Comparison of ENCODE assay signal across 8 cellular contexts in genomic region chr22:29072193-29072978, GRCh38. TPM values are rescaled to one million over a fixed set of nuclear protein-coding genes. Genes with fewer than 3 reads are reported as not detected.
DNase-seq lines count a peak whose midpoint lies in the region; ATAC-seq and TF ChIP-seq lines count a peak whose summit lies in the region.

No MANE protein-coding gene starts in this region.

- no peak overlapping the region for H3K27ac ChIP-seq in BLaER1 treated with 17β-estradiol and CSF1 and Interleukin-3, amounts not matched to agents 10 nM and 100 nM
- H3K27ac ChIP-seq in OCI-LY7 (ENCODE audit: low read depth, low read length, poor library complexity, severe bottlenecking) (no peak overlapping the region), esophagus (ENCODE audit: low read depth in 2 of 2, low read length in 1 of 2) (peak overlapping the region; percentile 74 to 86)

- H3K4me3 Mint-ChIP-seq in activated T-cell treated with anti-CD3 and anti-CD28 coated beads, Interleukin-2, amount 50 U/mL, for 24 hours: peak overlapping the region; percentile 61

- H3K9me2 ChIP-seq in OCI-LY7 (ENCODE audit: insufficient read depth, low read length): no peaks in the 10 kb centered on the region

- DNase-seq in HT-29 (ENCODE audit: low spot score) (peak; percentile 99), OCI-LY7 (ENCODE audit: low spot score) (peak; percentile 72)
- peak; percentile 90 for DNase-seq in activated T-cell treated with anti-CD3 and anti-CD28 coated beads, Interleukin-2, amount 50 U/mL, for 24 hours
- peak; percentile 62 for DNase-seq in stimulated activated CD8-positive, alpha-beta memory T cell treated with anti-CD3 and anti-CD28 coated beads, Interleukin-4, amount 100 ng/mL, for 24 hours (ENCODE audit: low read depth)

- H3K79me2 ChIP-seq in OCI-LY7 (ENCODE audit: insufficient read depth, low read depth, low read length): no peaks in the 10 kb centered on the region

- no peak overlapping the region for H3K27ac Mint-ChIP-seq in activated T-cell treated with anti-CD3 and anti-CD28 coated beads, Interleukin-2, amount 50 U/mL, for 24 hours

- H3K27me3 Mint-ChIP-seq in activated T-cell treated with anti-CD3 and anti-CD28 coated beads, Interleukin-2, amount 50 U/mL, for 24 hours: peaks cover 65% of the 10 kb centered on the region

- no peaks in the 10 kb centered on the region for H3K9me3 Mint-ChIP-seq in activated T-cell treated with anti-CD3 and anti-CD28 coated beads, Interleukin-2, amount 50 U/mL, for 24 hours

- H3K36me3 Mint-ChIP-seq in activated T-cell treated with anti-CD3 and anti-CD28 coated beads, Interleukin-2, amount 50 U/mL, for 24 hours (ENCODE audit: low read depth): no peaks in the 10 kb centered on the region

- intact Hi-C loops in OCI-LY7 (cut with micrococcal nuclease; ENCODE audit: unreplicated experiment): no loop called here

- peaks cover 0 to 40% (median 23%) of the 10 kb centered on the region in 11 experiments; a peak in 15 of 22 replicates for H4K20me1 ChIP-seq in BLaER1 treated with 17β-estradiol and CSF1 and Interleukin-3, amounts not matched to agents 10 nM and 100 nM
- no peaks in the 10 kb centered on the region for H4K20me1 ChIP-seq in OCI-LY7 (ENCODE audit: insufficient read depth, low read length)

- POLR2A ChIA-PET in OCI-LY7 (lab: Charles Lee): no interaction called here

- TF ChIP-seq CTCF in OCI-LY7 (conservative IDR thresholded peaks at IDR 0.05; ENCODE audit: low read length): no peak

- H3K9ac ChIP-seq in BLaER1 treated with 17β-estradiol and CSF1 and Interleukin-3, amounts not matched to agents 10 nM and 100 nM: peak overlapping the region in 3 of 11 experiments; percentile 68 to 83 (median 73); a peak in 7 of 22 replicates
- no peak overlapping the region for H3K9ac ChIP-seq in mucosa of stomach (ENCODE audit: low read length)

- BruUV-seq in OCI-LY7 (replicated peaks; lab: Mats Ljungman, UMichigan): no TSS peak

- H3K4me2 ChIP-seq in BLaER1 treated with 17β-estradiol and CSF1 and Interleukin-3, amounts not matched to agents 10 nM and 100 nM: peak overlapping the region; percentile 85 to 99 (median 94)
- peak overlapping the region; percentile 46; the same call in 1 of the 2 replicates for H3K4me2 ChIP-seq in OCI-LY7 (ENCODE audit: low read length)

- H3K27me3 ChIP-seq in BLaER1 treated with 17β-estradiol and CSF1 and Interleukin-3, amounts not matched to agents 10 nM and 100 nM: peaks cover 72 to 82% (median 75%) of the 10 kb centered on the region in 11 experiments
- H3K27me3 ChIP-seq in esophagus (ENCODE audit: control insufficient read depth in 1 of 2, insufficient read depth in 2 of 2, low read length in 2 of 2): no peaks in the 10 kb centered on the region
- H3K27me3 ChIP-seq in mucosa of stomach (ENCODE audit: control insufficient read depth, insufficient read depth, low read length): peaks cover 6% of the 10 kb centered on the region

- no peak overlapping the region for H2AFZ ChIP-seq in OCI-LY7 (ENCODE audit: low read length)

- CTCF ChIA-PET in OCI-LY7 (lab: Charles Lee; ENCODE audit: unreplicated experiment): no interaction called here

- no peaks in the 10 kb centered on the region for H3K9me3 ChIP-seq in BLaER1 treated with 17β-estradiol and CSF1 and Interleukin-3, amounts not matched to agents 10 nM and 100 nM (replicated peaks in 1 of 11)
- H3K9me3 ChIP-seq in OCI-LY7 (ENCODE audit: low read length) (no peaks in the 10 kb centered on the region), esophagus (ENCODE audit: control insufficient read depth in 2 of 2, insufficient read depth in 1 of 2, low read depth in 1 of 2, low read length in 1 of 2) (no peaks in the 10 kb centered on the region), mucosa of stomach (ENCODE audit: control insufficient read depth, low read length) (no peaks in the 10 kb centered on the region)

- H3K4me3 ChIP-seq in BLaER1 treated with 17β-estradiol and CSF1 and Interleukin-3, amounts not matched to agents 10 nM and 100 nM: peak overlapping the region; percentile 60 to 76 (median 67)
- no peak overlapping the region for H3K4me3 ChIP-seq in OCI-LY7 (ENCODE audit: low read depth, low read length, poor library complexity, severe bottlenecking)
- H3K4me3 ChIP-seq in esophagus (ENCODE audit: low read depth in 1 of 2, low read length in 2 of 2): peak overlapping the region; percentile 21 to 76
- H3K4me3 ChIP-seq in mucosa of stomach (ENCODE audit: low read length): peak overlapping the region; percentile 27

- H3K4me1 ChIP-seq in BLaER1 treated with 17β-estradiol and CSF1 and Interleukin-3, amounts not matched to agents 10 nM and 100 nM: peaks cover 19 to 29% (median 24%) of the 10 kb centered on the region in 10 experiments
- H3K4me1 ChIP-seq in OCI-LY7 (ENCODE audit: insufficient read depth, low read length, poor library complexity, severe bottlenecking) (no peaks in the 10 kb centered on the region), esophagus (ENCODE audit: control insufficient read depth in 2 of 2, insufficient read depth in 2 of 2, low read length in 1 of 2) (peaks cover 2 to 9% of the 10 kb centered on the region in 2 donors), mucosa of stomach (ENCODE audit: control insufficient read depth, insufficient read depth, low read length) (peaks cover 10% of the 10 kb centered on the region)

- peak; percentile 83 for ATAC-seq in GM19463 (IDR thresholded peaks at IDR 0.05; ENCODE audit: unreplicated experiment)

- H3K36me3 ChIP-seq in BLaER1 treated with 17β-estradiol and CSF1 and Interleukin-3, amounts not matched to agents 10 nM and 100 nM: no peaks in the 10 kb centered on the region
- H3K36me3 ChIP-seq in OCI-LY7 (ENCODE audit: insufficient read depth, low read length): no peaks in the 10 kb centered on the region
- no peaks in the 10 kb centered on the region for H3K36me3 ChIP-seq in esophagus (ENCODE audit: control insufficient read depth in 2 of 2, insufficient read depth in 2 of 2, low read length in 1 of 2)
- H3K36me3 ChIP-seq in mucosa of stomach (ENCODE audit: control insufficient read depth, insufficient read depth, low read length): no peaks in the 10 kb centered on the region

- H3K4me1 Mint-ChIP-seq in activated T-cell treated with anti-CD3 and anti-CD28 coated beads, Interleukin-2, amount 50 U/mL, for 24 hours (ENCODE audit: low read depth): peaks cover 23% of the 10 kb centered on the region

- 21 to 25% methylated on average over 34 to 41 of the region's 41 CpGs for WGBS in esophagus, 2 donors

RNA-seq across cellular contexts. Expression of gene KREMEN1, which starts 0.4 kb away (rescaled TPM):
- 4.6 and 6.8 TPM in 2 replicates for total RNA-seq in HT-29 (2014; rRNA removed; shearing (Covaris generic))
- total RNA-seq in OCI-LY7 (2014; rRNA removed; shearing (Covaris generic)): not detected in 2 replicates
- total RNA-seq in OCI-LY7 (2022): not detected in 2 replicates
- polyA plus RNA-seq in esophagus: 10 to 100 TPM; 29.1 to 31.4 TPM

RNA-seq across cellular contexts. Expression of gene C22orf31, which starts 10.8 kb away (rescaled TPM):
- not detected in 2 replicates for total RNA-seq in HT-29 (2014; rRNA removed; shearing (Covaris generic))
- total RNA-seq in OCI-LY7 (2014; rRNA removed; shearing (Covaris generic)): not detected in 2 replicates
- not detected in 2 replicates for total RNA-seq in OCI-LY7 (2022)
- under 1 TPM; 0.13 to 0.26 TPM for polyA plus RNA-seq in esophagus

Comparison
In these comparisons a context has a peak if more than half of its experiments do, and no peak if none do; other contexts are left out.
1. H3K27ac ChIP-seq: peak in esophagus (2 of 2); none in BLaER1 treated with 17β-estradiol and CSF1 and Interleukin-3, amounts not matched to agents 10 nM and 100 nM (0 of 11) and OCI-LY7 (single experiment).
2. Peak in every context shown above with its lines, with median percentiles within 50 percentile points of each other: DNase-seq.